ENCODE assay signal across 13 cellular contexts in genomic region chr5:178324481-178325310, GRCh38.
DNase-seq lines count a peak whose midpoint lies in the region; ATAC-seq, FAIRE-seq and TF ChIP-seq lines count a peak whose summit lies in the region.
"Had no signal": no experiment of that assay in that cellular context is flagged by ENCODE, and none has a peak within 500 bp of the region (broad histone marks: within the 10 kb centered on the region; RNA-seq: fewer than 3 reads in every experiment).

No MANE protein-coding gene starts in this region.

- H4K20me1 ChIP-seq in GM23338 (replicated peaks; ENCODE audit: insufficient read depth): no peaks in the 10 kb centered on the region

- no peaks in the 10 kb centered on the region for H3K36me3 Mint-ChIP-seq in CD14-positive monocyte
- no peaks in the 10 kb centered on the region for H3K36me3 Mint-ChIP-seq in activated B cell treated with CpG ODN at 0.5 μM for 24 hours (ENCODE audit: low read depth)
- no peaks in the 10 kb centered on the region; the same call in 2 of the 3 replicates for H3K36me3 Mint-ChIP-seq in GM23338 (ENCODE audit: low read depth)
- no peaks in the 10 kb centered on the region for H3K36me3 Mint-ChIP-seq in activated T-cell treated with anti-CD3 and anti-CD28 coated beads, Interleukin-2, amount 50 U/mL, for 4 hours (ENCODE audit: insufficient read depth)

- H3K4me1 Mint-ChIP-seq in CD14-positive monocyte: peaks cover 6% of the 10 kb centered on the region
- peaks cover 20% of the 10 kb centered on the region for H3K4me1 Mint-ChIP-seq in activated B cell treated with CpG ODN at 0.5 μM for 24 hours
- H3K4me1 Mint-ChIP-seq in GM23338: peaks cover 28% of the 10 kb centered on the region
- H3K4me1 Mint-ChIP-seq in activated T-cell treated with anti-CD3 and anti-CD28 coated beads, Interleukin-2, amount 50 U/mL, for 4 hours (ENCODE audit: low read depth): no peaks in the 10 kb centered on the region

- in situ Hi-C loops in G401 (cut with HindIII; ENCODE audit: low sequenced_read_pairs): no loop called here

- DNase-seq in CD14-positive monocyte (ENCODE audit: low spot score): peak; percentile 35
- peak; percentile 27 for DNase-seq in GM19239 (ENCODE audit: insufficient read length, low spot score)
- no peak for DNase-seq in activated B cell treated with CpG ODN at 0.5 μM for 24 hours
- DNase-seq in G401 (ENCODE audit: low spot score): no peak
- DNase-seq in GM23338 (ENCODE audit: low spot score): no peak
- no peak for DNase-seq in activated T-cell treated with anti-CD3 and anti-CD28 coated beads, Interleukin-2, amount 50 U/mL, for 4 hours
- DNase-seq in anterior cingulate cortex (lab: John Stamatoyannopoulos, UW): no peak
- DNase-seq: activated CD4-positive, CD25-positive, alpha-beta regulatory T cell; activated naive CD4-positive, alpha-beta T cell; MV-4-11 had no signal

- intact Hi-C loops in CD14-positive monocyte (cut with micrococcal nuclease) (no loop called here), activated B cell treated with CpG ODN at 0.5 μM for 24 hours (cut with micrococcal nuclease) (no loop called here)

- no peak for FAIRE-seq in GM19239 (lab: Jason Lieb, UNC)

- H3K27me3 Mint-ChIP-seq in CD14-positive monocyte (ENCODE audit: low read depth in 3 of 3): peaks cover 0 to 2% (median 0%) of the 10 kb centered on the region in 3 donors
- peaks cover 9% of the 10 kb centered on the region for H3K27me3 Mint-ChIP-seq in activated B cell treated with CpG ODN at 0.5 μM for 24 hours
- H3K27me3 Mint-ChIP-seq in GM23338 (ENCODE audit: insufficient read depth, low read depth, poor library complexity): peaks cover 14% of the 10 kb centered on the region
- H3K27me3 Mint-ChIP-seq in activated T-cell treated with anti-CD3 and anti-CD28 coated beads, Interleukin-2, amount 50 U/mL, for 4 hours (ENCODE audit: low read depth): peaks cover 2% of the 10 kb centered on the region

- peak overlapping the region in 1 of 7 donors; percentile 17 for H3K27ac Mint-ChIP-seq in CD14-positive monocyte
- H3K27ac Mint-ChIP-seq in activated B cell treated with CpG ODN at 0.5 μM for 24 hours: peak overlapping the region; percentile 82
- H3K27ac Mint-ChIP-seq in GM23338: no peak overlapping the region

- H3K79me2 ChIP-seq in GM23338 (replicated peaks; ENCODE audit: insufficient read depth): no peaks in the 10 kb centered on the region

- H3K4me3 ChIP-seq in GM23338: no peak overlapping the region
- H3K4me3 ChIP-seq: gastroesophageal sphincter, right atrium auricular region had no signal

- H3K4me1 ChIP-seq in GM23338 (ENCODE audit: insufficient read depth): peaks cover 7% of the 10 kb centered on the region
- H3K4me1 ChIP-seq: right atrium auricular region had no signal

- no peaks in the 10 kb centered on the region for H3F3A ChIP-seq in GM23338 (replicated peaks; ENCODE audit: low read depth)

- TF ChIP-seq CTCF in CD14-positive monocyte (IDR thresholded peaks at IDR 0.05) (no peak), activated B cell treated with CpG ODN at 0.5 μM for 24 hours (IDR thresholded peaks at IDR 0.05) (no peak), GM23338 (conservative IDR thresholded peaks at IDR 0.05; ENCODE audit: low read depth in 2 of 2) (no peak)

- no peaks in the 10 kb centered on the region for H3K9me2 ChIP-seq in GM23338 (ENCODE audit: insufficient read depth)

- no peaks in the 10 kb centered on the region for H3K36me3 ChIP-seq in GM23338 (ENCODE audit: insufficient read depth)
- H3K36me3 ChIP-seq: gastroesophageal sphincter, right atrium auricular region had no signal

- POLR2A ChIA-PET in activated B cell treated with CpG ODN at 0.5 μM for 24 hours (lab: Charles Lee): no interaction called here

- ATAC-seq in HG02852 (IDR thresholded peaks at IDR 0.05; ENCODE audit: unreplicated experiment) (peak; percentile 64), activated B cell treated with CpG ODN at 0.5 μM for 24 hours (ENCODE audit: low read depth) (peak; percentile 85), GM23338 (no peak; the same call in 2 of the 3 replicates)
- ATAC-seq in activated T-cell treated with anti-CD3 and anti-CD28 coated beads, Interleukin-2, amount 50 U/mL, for 4 hours: no peak
- ATAC-seq: gastroesophageal sphincter had no signal

- H3K4me2 ChIP-seq in GM23338: no peak overlapping the region

- H3K4me3 Mint-ChIP-seq in CD14-positive monocyte (no peak overlapping the region), activated B cell treated with CpG ODN at 0.5 μM for 24 hours (peak overlapping the region; percentile 74), GM23338 (no peak overlapping the region)
- no peak overlapping the region for H3K4me3 Mint-ChIP-seq in activated T-cell treated with anti-CD3 and anti-CD28 coated beads, Interleukin-2, amount 50 U/mL, for 4 hours

- CTCF ChIA-PET in activated B cell treated with CpG ODN at 0.5 μM for 24 hours (lab: Charles Lee): no interaction called here

- no peak overlapping the region for H3K27ac ChIP-seq in GM23338 (ENCODE audit: low read depth)
- H3K27ac ChIP-seq: right atrium auricular region had no signal

- H3K27me3 ChIP-seq in GM23338 (ENCODE audit: insufficient read depth): no peaks in the 10 kb centered on the region
- H3K27me3 ChIP-seq: right atrium auricular region had no signal

- H3K9me3 Mint-ChIP-seq in CD14-positive monocyte: peaks cover 0 to 3% (median 0%) of the 10 kb centered on the region in 7 donors
- H3K9me3 Mint-ChIP-seq in activated B cell treated with CpG ODN at 0.5 μM for 24 hours: no peaks in the 10 kb centered on the region
- H3K9me3 Mint-ChIP-seq in GM23338: no peaks in the 10 kb centered on the region
- no peaks in the 10 kb centered on the region for H3K9me3 Mint-ChIP-seq in activated T-cell treated with anti-CD3 and anti-CD28 coated beads, Interleukin-2, amount 50 U/mL, for 4 hours

- no peak overlapping the region for H2AFZ ChIP-seq in GM23338

TF ChIP-seq in GM23338, 12 proteins besides CTCF, POLR2A, EP300 and RAD21 (continues in another document):
- no peak for TF ChIP-seq EZH2 (IDR thresholded peaks at IDR 0.05; ENCODE audit: low read depth, unreplicated experiment)
- TF ChIP-seq ETS1 (IDR thresholded peaks at IDR 0.05): no peak

Comparison
In these comparisons a context has a peak if more than half of its experiments do, and no peak if none do; other contexts are left out.
1. DNase-seq: peak in CD14-positive monocyte (single experiment) and GM19239 (single experiment); none in activated B cell treated with CpG ODN at 0.5 μM for 24 hours (single experiment), G401 (single experiment), GM23338 (single experiment), activated T-cell treated with anti-CD3 and anti-CD28 coated beads, Interleukin-2, amount 50 U/mL, for 4 hours (single experiment) and anterior cingulate cortex (0 of 58).
2. ATAC-seq: peak in HG02852 (single experiment) and activated B cell treated with CpG ODN at 0.5 μM for 24 hours (single experiment); none in GM23338 (single experiment) and activated T-cell treated with anti-CD3 and anti-CD28 coated beads, Interleukin-2, amount 50 U/mL, for 4 hours (0 of 2).